In genomic region chr1:33347650-33347992, GRCh38 we compare ENCODE assay signal across 8 cellular contexts. TPM values are rescaled to one million over a fixed set of nuclear protein-coding genes. Genes with fewer than 3 reads are reported as not detected.
DNase-seq lines count a peak whose midpoint lies in the region; ATAC-seq, FAIRE-seq and TF ChIP-seq lines count a peak whose summit lies in the region.

No MANE protein-coding gene starts in this region.

- FAIRE-seq in bronchial epithelial cell (lab: Jason Lieb, UNC), result no peak

- peak overlapping the region; percentile 71 for H3K4me3 ChIP-seq in AG09309 (ENCODE audit: control insufficient read depth, low read depth, low read length)
- peak overlapping the region; percentile 79 for H3K4me3 ChIP-seq in MG63
- H3K4me3 ChIP-seq in bronchial epithelial cell (ENCODE audit: low read depth, low read length), result peak overlapping the region; percentile 79
- peak overlapping the region; percentile 70 for H3K4me3 ChIP-seq in lower lobe of right lung
- peak overlapping the region; percentile 87 to 99 for H3K4me3 ChIP-seq in vagina

- H3K9me3 ChIP-seq in MG63 (no peaks in the 10 kb centered on the region), lower lobe of right lung (no peaks in the 10 kb centered on the region), vagina (no peaks in the 10 kb centered on the region)

- ATAC-seq in lower lobe of right lung (no peak), HG02852 (IDR thresholded peaks at IDR 0.05; ENCODE audit: unreplicated experiment) (no peak)

- peaks cover 69% of the 10 kb centered on the region for H3K4me1 ChIP-seq in lower lobe of right lung
- peaks cover 69% of the 10 kb centered on the region for H3K4me1 ChIP-seq in vagina

- no peak for TF ChIP-seq POLR2A in vagina (IDR thresholded peaks at IDR 0.05)

- H3K27me3 ChIP-seq in MG63, result no peaks in the 10 kb centered on the region
- H3K27me3 ChIP-seq in bronchial epithelial cell (ENCODE audit: control insufficient read depth, insufficient read depth, low read length), result no peaks in the 10 kb centered on the region
- no peaks in the 10 kb centered on the region for H3K27me3 ChIP-seq in lower lobe of right lung (ENCODE audit: low read depth)
- no peaks in the 10 kb centered on the region for H3K27me3 ChIP-seq in vagina

- intact Hi-C loops in lower lobe of right lung (cut with DNase I) (no loop called here), vagina (cut with DNase I) (no loop called here)

- TF ChIP-seq CTCF in AG09309 (IDR thresholded peaks at IDR 0.05; ENCODE audit: control insufficient read depth, insufficient read depth, low read depth, low read length, missing control alignments), result no peak
- TF ChIP-seq CTCF in bronchial epithelial cell (IDR thresholded peaks at IDR 0.05; ENCODE audit: insufficient read depth, low read length, severe bottlenecking), result no peak
- no peak for TF ChIP-seq CTCF in lower lobe of right lung (IDR thresholded peaks at IDR 0.05)
- no peak for TF ChIP-seq CTCF in vagina (IDR thresholded peaks at IDR 0.05)

- H3K36me3 ChIP-seq in MG63 (peaks cover 41% of the 10 kb centered on the region), bronchial epithelial cell (ENCODE audit: control insufficient read depth, insufficient read depth, low read length) (peaks cover 3% of the 10 kb centered on the region), lower lobe of right lung (peaks cover 5% of the 10 kb centered on the region), vagina (no peaks in the 10 kb centered on the region)

- no peak for DNase-seq in AG09309 (ENCODE audit: low read depth)
- peak; percentile 48 for DNase-seq in MG63
- peak; percentile 35 for DNase-seq in bronchial epithelial cell (ENCODE audit: low read depth)
- DNase-seq in lower lobe of right lung, result no peak
- no peak for DNase-seq in vagina (ENCODE audit: extremely low spot score in 2 of 2)
- DNase-seq in UCSD-AML1 (lab: John Stamatoyannopoulos, UW; ENCODE audit: unreplicated experiment), result no peak
- DNase-seq in activated gamma-delta T cell (lab: John Stamatoyannopoulos, UW), result no peak

- H3K27ac ChIP-seq in lower lobe of right lung (peak overlapping the region; percentile 96), vagina (peak overlapping the region; percentile 96)

RNA-seq across cellular contexts. Expression of gene A3GALT2, which starts 26.7 kb away (rescaled TPM):
- not detected in 2 replicates for total RNA-seq in MG63 (2014; rRNA removed; shearing (Covaris generic); ENCODE audit: low replicate concordance)
- total RNA-seq in bronchial epithelial cell (not detected in 2 replicates), lower lobe of right lung (not detected), vagina (not detected)

Comparison
In these comparisons a context has a peak if more than half of its experiments do, and no peak if none do; other contexts are left out.
1. DNase-seq: peak in MG63 (single experiment) and bronchial epithelial cell (single experiment); none in AG09309 (single experiment), lower lobe of right lung (single experiment), vagina (0 of 2), UCSD-AML1 (single experiment) and activated gamma-delta T cell (single experiment).
2. Peak in every context shown above with its lines, with median percentiles within 50 percentile points of each other: H3K4me3 ChIP-seq.